ENCODE assay signal across 33 cellular contexts in the genomic region with DNA sequence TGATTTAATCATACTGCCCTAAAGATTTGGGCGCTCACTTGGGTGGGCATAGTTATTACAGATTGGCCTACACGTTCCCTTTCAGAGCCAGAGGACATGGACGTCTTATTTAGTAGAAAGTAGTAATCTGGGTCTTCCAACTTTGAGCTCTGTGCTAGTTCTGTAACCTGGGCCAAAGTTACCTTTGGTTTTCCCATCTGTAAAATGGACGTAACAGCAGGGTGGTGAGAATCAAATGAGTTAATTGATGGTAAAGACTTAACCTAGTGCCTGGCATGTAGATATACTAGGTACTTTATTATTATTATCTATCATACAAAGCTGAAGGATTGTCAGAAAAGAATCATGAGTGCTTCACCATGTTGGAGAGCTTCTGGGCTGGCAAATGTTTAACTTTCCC.
DNase-seq lines count a peak whose midpoint lies in the region; ATAC-seq, FAIRE-seq and TF ChIP-seq lines count a peak whose summit lies in the region.
"Had no signal": no experiment of that assay in that cellular context is flagged by ENCODE, and none has a peak within 500 bp of the region (broad histone marks: within the 10 kb centered on the region; RNA-seq: fewer than 3 reads in every experiment).

No MANE protein-coding gene starts in this region.

- H2AFZ ChIP-seq in HepG2 (ENCODE audit: low read length) (no peak overlapping the region), K562 (ENCODE audit: low read depth, low read length) (no peak overlapping the region), trophoblast cell (ENCODE audit: insufficient read depth, low read length, poor library complexity) (no peak overlapping the region)

- no peak for ATAC-seq in HepG2
- no peak for ATAC-seq in right lobe of liver
- no peak for ATAC-seq in K562
- ATAC-seq: A549; CD8-positive, alpha-beta T cell had no signal

- intact Hi-C loops in HepG2 (cut with micrococcal nuclease; ENCODE audit: unreplicated experiment) (loop anchor here (5.0 kb wide), 1 partner anchor 86 kb away; no protein-coding TSS in a partner anchor), right lobe of liver (cut with DNase I) (no loop called here), K562 (cut with micrococcal nuclease) (loop anchor here (10.0 kb wide), 1 partner anchor 184 kb away; no protein-coding TSS in a partner anchor)

- H3K79me2 ChIP-seq in HepG2 (ENCODE audit: insufficient read depth, low read length) (peaks cover 23% of the 10 kb centered on the region), K562 (ENCODE audit: control insufficient read depth, insufficient read depth, low read length) (peaks cover 95% of the 10 kb centered on the region), trophoblast cell (ENCODE audit: control insufficient read depth, insufficient read depth, low read length, poor library complexity) (peaks cover 9% of the 10 kb centered on the region)

- no peak for DNase-seq in HepG2 (ENCODE audit: low spot score)
- no peak for DNase-seq in right lobe of liver
- no peak for DNase-seq in K562 (ENCODE audit: extremely low read depth in 1 of 4, low spot score in 3 of 4)
- DNase-seq in trophoblast cell: no peak
- no peak for DNase-seq in activated CD4-positive, alpha-beta T cell treated with anti-CD3 and anti-CD28 coated beads, Interleukin-2, amount 50 U/mL, for 48 hours
- no peak for DNase-seq in UCSD-AML1 (lab: John Stamatoyannopoulos, UW; ENCODE audit: unreplicated experiment)
- DNase-seq: 8988T; ACHN; AML-193; BE2C; C1 segment of cervical spinal cord; Caco-2; Calu3; CD4-positive, alpha-beta memory T cell; CD4-positive, alpha-beta T cell; CD4-positive, CD25-positive, alpha-beta regulatory T cell; CD8-positive, alpha-beta memory T cell; CD8-positive, alpha-beta T cell; COR-L47; DMS 273 treated with DMSO at 0.1 percent for 48 hours; DMS153; DMS53; DMS79; DMS79 treated with DMSO at 0.1 percent for 48 hours; DND-41; EL had no signal

- H3K4ac ChIP-seq in trophoblast cell (ENCODE audit: low read depth, low read length): peak overlapping the region; percentile 49

- no peak overlapping the region for H3K9ac ChIP-seq in HepG2 (ENCODE audit: insufficient read depth, low read depth, low read length)
- H3K9ac ChIP-seq in K562 (ENCODE audit: insufficient read depth in 1 of 2, low read depth in 2 of 2, low read length in 2 of 2): no peak overlapping the region
- H3K9ac ChIP-seq in trophoblast cell (ENCODE audit: low read length): no peak overlapping the region
- H3K9ac ChIP-seq: BLaER1; BLaER1 treated with 17β-estradiol and CSF1 and Interleukin-3, amounts not matched to agents 10 nM and 100 nM had no signal

- in situ Hi-C loops in HepG2 (cut with HindIII; ENCODE audit: extremely low pct_ligation_motif_present, low pct_unique_long_range_greater_than_20kb) (no loop called here), K562 (cut with MboI) (no loop called here)

- H3K4me3 ChIP-seq in HepG2 (replicated peaks in 1 of 3; ENCODE audit: insufficient read depth in 1 of 3, low read depth in 2 of 3, low read length in 3 of 3) (no peak overlapping the region), right lobe of liver (no peak overlapping the region), K562 (no peak overlapping the region), trophoblast cell (ENCODE audit: low read depth, low read length) (no peak overlapping the region)
- H3K4me3 ChIP-seq: A549; BLaER1; BLaER1 treated with 17β-estradiol and CSF1 and Interleukin-3, amounts not matched to agents 10 nM and 100 nM had no signal

- H3K27me3 ChIP-seq in HepG2 (ENCODE audit: control insufficient read depth in 1 of 2, insufficient read depth in 2 of 2, low read length in 2 of 2) (no peaks in the 10 kb centered on the region), right lobe of liver (no peaks in the 10 kb centered on the region), K562 (ENCODE audit: control insufficient read depth in 2 of 2, insufficient read depth in 2 of 2, low read length in 2 of 2) (no peaks in the 10 kb centered on the region), trophoblast cell (ENCODE audit: insufficient read depth, low read length) (no peaks in the 10 kb centered on the region)
- H3K27me3 ChIP-seq: BE2C; BLaER1; BLaER1 treated with 17β-estradiol and CSF1 and Interleukin-3, amounts not matched to agents 10 nM and 100 nM had no signal

- H4K12ac ChIP-seq in trophoblast cell (ENCODE audit: low read depth, low read length): no peak overlapping the region

- TF ChIP-seq RAD21 in HepG2 (CRISPR knock-in tag; IDR thresholded peaks at IDR 0.05) (no peak), K562 (CRISPR knock-in tag; conservative IDR thresholded peaks at IDR 0.05 in 1 of 2, IDR thresholded peaks at IDR 0.05 in 1 of 2) (no peak)

- no peak for FAIRE-seq in HepG2 (lab: Jason Lieb, UNC)
- no peak for FAIRE-seq in K562 (lab: Jason Lieb, UNC)
- FAIRE-seq: A204.1, A549, D721Med had no signal

- no peaks in the 10 kb centered on the region for H3K9me3 ChIP-seq in HepG2 (ENCODE audit: low read length)
- H3K9me3 ChIP-seq in right lobe of liver: no peaks in the 10 kb centered on the region
- H3K9me3 ChIP-seq in K562 (replicated peaks; ENCODE audit: control insufficient read depth, insufficient read depth, low read depth, low read length): no peaks in the 10 kb centered on the region
- H3K9me3 ChIP-seq in trophoblast cell (ENCODE audit: insufficient read depth, low read depth, low read length): peaks cover 1% of the 10 kb centered on the region
- H3K9me3 ChIP-seq: A549, BE2C, Caco-2 had no signal

- no peak overlapping the region for H2BK5ac ChIP-seq in trophoblast cell (ENCODE audit: low read depth, low read length, poor library complexity)

- POLR2A ChIA-PET in HepG2 (lab: Yijun Ruan, JAX): no interaction called here
- POLR2A ChIA-PET in K562 (lab: Yijun Ruan, JAX): no interaction called here

- H3K14ac ChIP-seq in trophoblast cell (ENCODE audit: low read length): no peak overlapping the region

- H3K27ac ChIP-seq in HepG2 (ENCODE audit: extremely low read length, insufficient read depth, low read length) (no peak overlapping the region), right lobe of liver (no peak overlapping the region), K562 (ENCODE audit: extremely low read depth, low read depth, low read length) (no peak overlapping the region), trophoblast cell (ENCODE audit: low read depth, low read length) (no peak overlapping the region)
- H3K27ac ChIP-seq: 22Rv1; A549; BLaER1; BLaER1 treated with 17β-estradiol and CSF1 and Interleukin-3, amounts not matched to agents 10 nM and 100 nM; C4-2B had no signal

- no TSS peak for BruUV-seq in HepG2 (replicated peaks; lab: Mats Ljungman, UMichigan)
- no TSS peak for BruUV-seq in K562 (replicated peaks; lab: Mats Ljungman, UMichigan)

- no peak overlapping the region for H2AK5ac ChIP-seq in trophoblast cell (ENCODE audit: low read length)

- peaks cover 30% of the 10 kb centered on the region; the same call in 1 of the 2 replicates for H4K20me1 ChIP-seq in HepG2 (ENCODE audit: insufficient read depth, low read length)
- peaks cover 51% of the 10 kb centered on the region for H4K20me1 ChIP-seq in K562 (replicated peaks; ENCODE audit: control insufficient read depth, insufficient read depth, low read length)

- H3K4me1 ChIP-seq in HepG2 (ENCODE audit: insufficient read depth, low read length): peaks cover 21% of the 10 kb centered on the region
- H3K4me1 ChIP-seq in right lobe of liver: peaks cover 0 to 10% (median 0%) of the 10 kb centered on the region in 4 donors
- H3K4me1 ChIP-seq in K562 (replicated peaks in 1 of 2; ENCODE audit: control insufficient read depth in 2 of 2, insufficient read depth in 2 of 2, low read length in 2 of 2): peaks cover 7 to 27% of the 10 kb centered on the region in 2 experiments; a peak in 4 of 5 replicates
- peaks cover 13 to 16% of the 10 kb centered on the region in 2 experiments for H3K4me1 ChIP-seq in trophoblast cell (ENCODE audit: control insufficient read depth in 1 of 2, insufficient read depth in 2 of 2, low read length in 2 of 2)
- H3K4me1 ChIP-seq: BE2C, BLaER1 had no signal

- WGBS in HepG2 (ENCODE audit: low lambda C conversion rate): 94% methylated on average over 4 of the region's 4 CpGs
- WGBS in right lobe of liver (ENCODE audit: insufficient coverage, low coverage, low lambda C conversion rate, missing lambda C conversion rate): 86% methylated on average over 4 of the region's 4 CpGs
- WGBS in K562 (ENCODE audit: insufficient coverage, low coverage, missing lambda C conversion rate): 82% methylated on average over 4 of the region's 4 CpGs
- no CpG with 5 or more reads among the region's 4 CpGs for WGBS in trophoblast cell (ENCODE audit: extremely low coverage, insufficient coverage, insufficient read length)

- peaks cover 8% of the 10 kb centered on the region for H3K9me1 ChIP-seq in K562 (ENCODE audit: control insufficient read depth, insufficient read depth, low read length)

- H3K18ac ChIP-seq in trophoblast cell (ENCODE audit: low read length): no peak overlapping the region

- H2BK12ac ChIP-seq in trophoblast cell (ENCODE audit: low read length): no peak overlapping the region

- no peak for TF ChIP-seq EP300 in HepG2 (IDR thresholded peaks at IDR 0.05; ENCODE audit: low read depth in 2 of 2, low read length in 2 of 2)
- TF ChIP-seq EP300 in HepG2 (CRISPR knock-in tag; IDR thresholded peaks at IDR 0.05; ENCODE audit: borderline replicate concordance): no peak
- no peak for TF ChIP-seq EP300 in K562 (IDR thresholded peaks at IDR 0.05; ENCODE audit: low read length)

- no peak for TF ChIP-seq POLR2A in HepG2 (IDR thresholded peaks at IDR 0.05; ENCODE audit: insufficient read depth in 1 of 2, low read depth in 2 of 2, low read length in 2 of 2)
- no peak for TF ChIP-seq POLR2A in right lobe of liver (IDR thresholded peaks at IDR 0.05)
- no peak for TF ChIP-seq POLR2A in K562 (conservative IDR thresholded peaks at IDR 0.05)

- CTCF ChIA-PET in HepG2 (lab: Yijun Ruan, JAX; ENCODE audit: low intra/inter-chr PET ratio, low total read pairs): no interaction called here
- CTCF ChIA-PET in K562 (lab: Yijun Ruan, JAX; ENCODE audit: low intra/inter-chr PET ratio): no interaction called here

- H2BK120ac ChIP-seq in trophoblast cell (ENCODE audit: insufficient read depth, low read length, poor library complexity): no peak overlapping the region

- H3K79me1 ChIP-seq in trophoblast cell (ENCODE audit: low read length): no peaks in the 10 kb centered on the region

- H3K36me3 ChIP-seq in HepG2 (replicated peaks in 1 of 2; ENCODE audit: control insufficient read depth in 1 of 2, insufficient read depth in 2 of 2, low read length in 2 of 2): no peaks in the 10 kb centered on the region
- no peaks in the 10 kb centered on the region for H3K36me3 ChIP-seq in right lobe of liver
- H3K36me3 ChIP-seq in K562 (ENCODE audit: control insufficient read depth, insufficient read depth, low read length): no peaks in the 10 kb centered on the region
- H3K36me3 ChIP-seq in trophoblast cell (ENCODE audit: control insufficient read depth in 1 of 2, insufficient read depth in 2 of 2, low read length in 2 of 2): peaks cover 2 to 4% of the 10 kb centered on the region in 2 experiments
- H3K36me3 ChIP-seq: BE2C had no signal

- H4K91ac ChIP-seq in trophoblast cell (ENCODE audit: low read depth, low read length): no peak overlapping the region

- H3K4me2 ChIP-seq in HepG2 (ENCODE audit: low read depth, low read length) (no peak overlapping the region), K562 (ENCODE audit: insufficient read depth, low read length) (no peak overlapping the region), trophoblast cell (ENCODE audit: low read length) (no peak overlapping the region)
- H3K4me2 ChIP-seq: A549; BLaER1; BLaER1 treated with 17β-estradiol and CSF1 and Interleukin-3, amounts not matched to agents 10 nM and 100 nM had no signal

- no peak overlapping the region for H3K23ac ChIP-seq in trophoblast cell (ENCODE audit: low read length)

- no peak overlapping the region for H4K8ac ChIP-seq in trophoblast cell (ENCODE audit: low read depth, low read length)

- TF ChIP-seq CTCF in HepG2 (CRISPR knock-in tag; IDR thresholded peaks at IDR 0.05) (no peak), right lobe of liver (IDR thresholded peaks at IDR 0.05) (no peak), K562 (IDR thresholded peaks at IDR 0.05 in 2 of 3, conservative IDR thresholded peaks at IDR 0.05 in 1 of 3; ENCODE audit: insufficient read depth in 2 of 3, low read depth in 1 of 3, low read length in 3 of 3) (no peak)

Comparison
In these comparisons a context has a peak if more than half of its experiments do, and no peak if none do; other contexts are left out.
1. intact Hi-C loops: an anchor here in HepG2 (5.0 kb wide) and K562 (10.0 kb wide); none called in right lobe of liver.